21 cellular contexts compared by ENCODE assay signal in genomic region chr7:15603124-15603523, GRCh38. TPM values are rescaled to one million over a fixed set of nuclear protein-coding genes. Genes with fewer than 3 reads are reported as not detected.
A peak's percentile ranks its signal among the peaks of the same experiment; 100 is the strongest.
DNase-seq lines count a peak whose midpoint lies in the region; FAIRE-seq and TF ChIP-seq lines count a peak whose summit lies in the region.
"Had no signal": no experiment of that assay in that cellular context is flagged by ENCODE, and none has a peak within 500 bp of the region (broad histone marks: within the 10 kb centered on the region; RNA-seq: fewer than 3 reads in every experiment).

No MANE protein-coding gene starts in this region.

- H3K36me3 ChIP-seq in bronchial epithelial cell (ENCODE audit: control insufficient read depth, insufficient read depth, low read length), result no peaks in the 10 kb centered on the region
- H3K36me3 ChIP-seq in BE2C, result no peaks in the 10 kb centered on the region
- H3K36me3 ChIP-seq: prostate gland had no signal

- H3K4me3 ChIP-seq in bronchial epithelial cell (ENCODE audit: low read depth, low read length) (no peak overlapping the region), BE2C (ENCODE audit: low read depth, low read length) (no peak overlapping the region)
- H3K4me3 ChIP-seq: prostate gland had no signal

- no peak for FAIRE-seq in bronchial epithelial cell (lab: Jason Lieb, UNC)

- no peaks in the 10 kb centered on the region for H3K27me3 ChIP-seq in bronchial epithelial cell (ENCODE audit: control insufficient read depth, insufficient read depth, low read length)
- H3K27me3 ChIP-seq in BE2C, result no peaks in the 10 kb centered on the region

- H3K9me3 ChIP-seq in BE2C, result no peaks in the 10 kb centered on the region
- H3K9me3 ChIP-seq: prostate gland had no signal

- H3K4me1 ChIP-seq in BE2C, result no peaks in the 10 kb centered on the region
- H3K4me1 ChIP-seq: prostate gland had no signal

- DNase-seq in HS-5 (ENCODE audit: low read depth) (peak; percentile 20), bronchial epithelial cell (ENCODE audit: low read depth) (peak; percentile 67), iris pigment epithelial cell (ENCODE audit: low read depth) (peak; percentile 12), NCI-H748 treated with DMSO at 0.1 percent for 48 hours (lab: John Stamatoyannopoulos, UW) (no peak), BE2C (no peak)
- DNase-seq in activated naive CD4-positive, alpha-beta T cell treated with anti-CD3 and anti-CD28 coated beads, Interleukin-2, amount 50 U/mL, for 16 hours, result no peak
- DNase-seq in activated CD4-positive, alpha-beta T cell treated with anti-CD3 and anti-CD28 coated beads, Interleukin-2, amount 50 U/mL, for 48 hours, result no peak
- DNase-seq: activated T-cell treated with anti-CD3 and anti-CD28 coated beads for 4 hours; aorta; CD4-positive, alpha-beta memory T cell; H7; left cardiac atrium; mammary epithelial cell; NCI-H1105; NCI-H187 treated with DMSO at 0.1 percent for 48 hours; NCI-H526 treated with DMSO at 0.1 percent for 48 hours; stimulated activated naive CD4-positive, alpha-beta T cell; T-helper 2 cell had no signal

- TF ChIP-seq CTCF in bronchial epithelial cell (IDR thresholded peaks at IDR 0.05; ENCODE audit: insufficient read depth, low read length, severe bottlenecking) (no peak), BE2C (IDR thresholded peaks at IDR 0.05; ENCODE audit: low read depth, low read length) (no peak)

RNA-seq across cellular contexts. Expression of gene AGMO, which starts 41.3 kb away (rescaled TPM):
- total RNA-seq in bronchial epithelial cell, result under 0.01 and 0.26 TPM in 2 replicates
- polyA plus RNA-seq in BE2C (2012; ENCODE audit: insufficient read depth, insufficient read length, low read depth), result not detected
- total RNA-seq: CD4-positive, alpha-beta memory T cell; G401; mammary epithelial cell had no signal
- polyA plus RNA-seq: CD4-positive, alpha-beta memory T cell; IgD-negative memory B cell; mammary epithelial cell had no signal

Comparison
In these comparisons a context has a peak if more than half of its experiments do, and no peak if none do; other contexts are left out.
1. DNase-seq: peak in HS-5 (single experiment), bronchial epithelial cell (single experiment) and iris pigment epithelial cell (single experiment); none in NCI-H748 treated with DMSO at 0.1 percent for 48 hours (single experiment), activated naive CD4-positive, alpha-beta T cell treated with anti-CD3 and anti-CD28 coated beads, Interleukin-2, amount 50 U/mL, for 16 hours (single experiment), activated CD4-positive, alpha-beta T cell treated with anti-CD3 and anti-CD28 coated beads, Interleukin-2, amount 50 U/mL, for 48 hours (0 of 2) and BE2C (single experiment).